Comparison of ENCODE assay signal across 1 cellular context in genomic region chr4:53852343-53852742, GRCh38.
TF ChIP-seq lines count a peak whose summit lies in the region.

No MANE protein-coding gene starts in this region.

TF ChIP-seq in WTC11, 78 proteins besides CTCF, POLR2A, EP300 and RAD21 (continued from another document):
- peak; percentile 56 for TF ChIP-seq PRDM15 (CRISPR knock-in tag; IDR thresholded peaks at IDR 0.05)
- no peak for TF ChIP-seq NR2C2 (CRISPR knock-in tag; IDR thresholded peaks at IDR 0.05)
- TF ChIP-seq ZNF138 (CRISPR knock-in tag; conservative IDR thresholded peaks at IDR 0.05): no peak
- no peak for TF ChIP-seq TEAD1 (CRISPR knock-in tag; IDR thresholded peaks at IDR 0.05)
TF ChIP-seq in WTC11: peak in this region for 1.
